Comparison of ENCODE assay signal across 21 cellular contexts in the genomic region with DNA sequence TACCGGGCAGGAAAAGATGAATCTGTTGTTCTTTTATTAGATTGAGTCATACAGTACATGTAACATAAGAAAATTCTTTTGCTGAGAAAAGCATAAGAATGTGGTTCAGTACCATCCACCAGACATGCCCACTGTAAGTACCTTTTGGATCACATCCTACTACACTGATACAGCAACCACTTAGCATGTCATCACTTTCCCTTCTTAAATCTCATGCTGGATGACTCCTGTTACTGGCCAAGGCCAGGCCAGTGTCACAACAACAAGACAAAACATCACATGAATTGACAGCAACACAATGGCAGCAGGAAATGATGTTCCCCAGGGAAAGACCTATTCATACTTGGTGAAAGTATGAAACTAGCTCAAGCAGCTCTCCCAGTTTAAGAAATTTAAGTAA. TPM values are rescaled to one million over a fixed set of nuclear protein-coding genes. Genes with fewer than 3 reads are reported as not detected.
DNase-seq lines count a peak whose midpoint lies in the region; ATAC-seq and TF ChIP-seq lines count a peak whose summit lies in the region.
"Had no signal": no experiment of that assay in that cellular context is flagged by ENCODE, and none has a peak within 500 bp of the region (broad histone marks: within the 10 kb centered on the region; RNA-seq: fewer than 3 reads in every experiment).

No MANE protein-coding gene starts in this region.

- TF ChIP-seq CTCF in HFFc6 (IDR thresholded peaks at IDR 0.05) (no peak), psoas muscle (IDR thresholded peaks at IDR 0.05) (no peak), testis (IDR thresholded peaks at IDR 0.05) (no peak)

- H3K36me3 ChIP-seq in psoas muscle (ENCODE audit: insufficient read depth in 1 of 2, low read depth in 1 of 2) (no peaks in the 10 kb centered on the region), testis (ENCODE audit: low read depth, missing control alignments) (no peaks in the 10 kb centered on the region)
- H3K36me3 ChIP-seq: BLaER1, Peyer's patch had no signal

- intact Hi-C loops in Right ventricle myocardium superior (cut with DNase I) (no loop called here), psoas muscle (cut with DNase I) (no loop called here), testis (cut with DNase I; ENCODE audit: low total_unique reads) (no loop called here)

- DNase-seq in HFFc6 (peak; percentile 65), amniotic epithelial cell (ENCODE audit: low read depth) (peak; percentile 90), Right ventricle myocardium superior (no peak), psoas muscle (no peak), amniotic stem cell (lab: John Stamatoyannopoulos, UW) (no peak), testis (no peak), D341Med (ENCODE audit: low spot score) (no peak)
- DNase-seq: activated CD8-positive, alpha-beta memory T cell treated with anti-CD3 and anti-CD28 coated beads for 24 hours; anterior cingulate cortex; DMS153; hypothalamus; NCI-H2081 treated with DMSO at 0.1 percent for 48 hours; NCI-H774; Peyer's patch; stimulated activated CD4-positive, alpha-beta T cell treated with anti-CD3 and anti-CD28 coated beads, Interleukin-1b, Interleukin-23, amount 100 ng/mL, for 48 hours had no signal

- H3K4me3 ChIP-seq in psoas muscle (no peak overlapping the region), testis (no peak overlapping the region)
- H3K4me3 ChIP-seq: BLaER1, coronary artery, Peyer's patch had no signal

- H3K4me1 ChIP-seq in psoas muscle (no peaks in the 10 kb centered on the region), testis (no peaks in the 10 kb centered on the region)
- H3K4me1 ChIP-seq: BLaER1 had no signal

- ATAC-seq in Right ventricle myocardium superior (ENCODE audit: poor library complexity) (peak; percentile 64), psoas muscle (no peak), HG03108 (IDR thresholded peaks at IDR 0.05; ENCODE audit: unreplicated experiment) (no peak)
- ATAC-seq: left lobe of liver; natural killer cell treated with Interleukin-12 subunit alpha and Interleukin-12 subunit beta and Interleukin-15 and Interleukin-18, amount 100 ng/mL, for 72 hours had no signal

- no peak for TF ChIP-seq POLR2A in testis (IDR thresholded peaks at IDR 0.05)

- H3K27me3 ChIP-seq in psoas muscle (ENCODE audit: insufficient read depth in 3 of 3, low read length in 2 of 3) (no peaks in the 10 kb centered on the region), testis (no peaks in the 10 kb centered on the region)
- H3K27me3 ChIP-seq: BLaER1, Peyer's patch had no signal

- H3K4me3 Mint-ChIP-seq in HFFc6, result peak overlapping the region; percentile 5; the same call in 1 of the 2 replicates
- H3K4me3 Mint-ChIP-seq: natural killer cell treated with Interleukin-12 subunit alpha and Interleukin-12 subunit beta and Interleukin-15 and Interleukin-18, amount 100 ng/mL, for 72 hours had no signal

- peaks cover 21% of the 10 kb centered on the region; the same call in 1 of the 2 replicates for H3K36me3 Mint-ChIP-seq in HFFc6 (ENCODE audit: low read depth)
- H3K36me3 Mint-ChIP-seq: natural killer cell treated with Interleukin-12 subunit alpha and Interleukin-12 subunit beta and Interleukin-15 and Interleukin-18, amount 100 ng/mL, for 72 hours had no signal

- H3K9me3 ChIP-seq in psoas muscle (no peaks in the 10 kb centered on the region), testis (no peaks in the 10 kb centered on the region)
- H3K9me3 ChIP-seq: BLaER1, Peyer's patch had no signal

- H3K4me1 Mint-ChIP-seq in HFFc6 (ENCODE audit: low read depth), result peaks cover 87% of the 10 kb centered on the region

- H3K27ac ChIP-seq in psoas muscle (peak overlapping the region; percentile 23), testis (no peak overlapping the region)
- H3K27ac ChIP-seq: BLaER1, coronary artery, Peyer's patch, VCaP had no signal

- no peaks in the 10 kb centered on the region for H3K9me3 Mint-ChIP-seq in HFFc6
- H3K9me3 Mint-ChIP-seq: natural killer cell treated with Interleukin-12 subunit alpha and Interleukin-12 subunit beta and Interleukin-15 and Interleukin-18, amount 100 ng/mL, for 72 hours had no signal

- H3K27me3 Mint-ChIP-seq in HFFc6 (ENCODE audit: insufficient read depth), result no peaks in the 10 kb centered on the region

- 80 to 88% (median 86%) methylated on average over 1 of the region's 1 CpG for WGBS in psoas muscle, 3 donors
- 97 to 100% methylated on average over 1 of the region's 1 CpG for WGBS in testis, 2 donors

- H3K27ac Mint-ChIP-seq in HFFc6, result peak overlapping the region; percentile 62
- H3K27ac Mint-ChIP-seq: natural killer cell treated with Interleukin-12 subunit alpha and Interleukin-12 subunit beta and Interleukin-15 and Interleukin-18, amount 100 ng/mL, for 72 hours had no signal

RNA-seq across cellular contexts. Expression of a gene that starts 46.4 kb away (rescaled TPM):
- total RNA-seq in HFFc6 (2021; fragmentation: NEBNext Ultra II Directional; extraction: Animal tissue kit (Norgen Biotek cat#: 25700)), result 10 to 100 TPM; 15.4 to 17.5 (median 17.0) TPM
- 39.8 TPM for total RNA-seq in Right ventricle myocardium superior
- total RNA-seq in psoas muscle, result 1 to 10 TPM; 1.1 to 3.5 (median 2.5) TPM
- 1 to 10 TPM; 1.9 to 2.2 (median 2.1) TPM for polyA plus RNA-seq in psoas muscle
- total RNA-seq in testis, result 10 to 100 TPM in 1 of 2 donors, 1 to 10 TPM in 1; 4.7 to 11.3 TPM
- 8.6 TPM for polyA plus RNA-seq in testis (ENCODE audit: insufficient read depth, low read depth, low replicate concordance)
- total RNA-seq: natural killer cell treated with Interleukin-12 subunit alpha and Interleukin-12 subunit beta and Interleukin-15 and Interleukin-18, amount 100 ng/mL, for 72 hours had no signal

Comparison
In these comparisons a context has a peak if more than half of its experiments do, and no peak if none do; other contexts are left out.
1. DNase-seq: peak in HFFc6 (single experiment) and amniotic epithelial cell (single experiment); none in Right ventricle myocardium superior (single experiment), psoas muscle (0 of 2), amniotic stem cell (single experiment), testis (single experiment) and D341Med (single experiment).